Comparison of ENCODE assay signal across 17 cellular contexts in the genomic region with DNA sequence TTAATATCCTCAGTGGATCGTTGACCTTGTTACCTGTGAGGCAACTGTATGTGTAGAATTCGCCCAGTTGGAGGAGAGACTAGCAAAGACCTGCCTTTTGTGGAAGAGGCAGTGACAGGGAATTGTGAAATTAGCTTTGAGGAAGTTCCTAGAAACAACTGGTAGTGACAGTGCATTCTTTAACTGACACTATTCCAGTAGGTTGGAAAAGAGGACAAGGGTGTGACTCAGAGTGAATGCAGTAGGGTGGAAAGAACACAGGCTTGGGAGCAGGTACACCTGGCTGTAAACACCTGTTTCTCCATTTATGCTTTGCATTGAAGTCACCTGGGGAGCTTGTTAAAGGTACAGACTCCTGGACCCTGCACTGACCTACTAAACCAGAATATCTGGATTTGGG.
DNase-seq lines count a peak whose midpoint lies in the region; ATAC-seq, FAIRE-seq and TF ChIP-seq lines count a peak whose summit lies in the region.
"Had no signal": no experiment of that assay in that cellular context is flagged by ENCODE, and none has a peak within 500 bp of the region (broad histone marks: within the 10 kb centered on the region; RNA-seq: fewer than 3 reads in every experiment).

No MANE protein-coding gene starts in this region.

- H3K9ac ChIP-seq in astrocyte (ENCODE audit: low read length), result no peak overlapping the region

- H3K9me3 ChIP-seq in HEK293 (ENCODE audit: control insufficient read depth, insufficient read depth, low read depth, low read length) (no peaks in the 10 kb centered on the region), astrocyte (ENCODE audit: insufficient read depth, low read depth, low read length) (no peaks in the 10 kb centered on the region)
- no peaks in the 10 kb centered on the region for H3K9me3 ChIP-seq in naive thymus-derived CD4-positive, alpha-beta T cell (ENCODE audit: control insufficient read depth in 2 of 3, low read length in 3 of 3)
- H3K9me3 ChIP-seq: neutrophil, SJSA1 had no signal

- H3K27me3 ChIP-seq in astrocyte (ENCODE audit: insufficient read depth, low read length), result peaks cover 51% of the 10 kb centered on the region
- H3K27me3 ChIP-seq in naive thymus-derived CD4-positive, alpha-beta T cell (ENCODE audit: control insufficient read depth in 2 of 2, insufficient read depth in 2 of 2, low read length in 2 of 2), result peaks cover 0 to 6% of the 10 kb centered on the region in 2 donors

- H3K27me3 Mint-ChIP-seq in astrocyte (ENCODE audit: low read depth, unreplicated experiment), result peaks cover 52% of the 10 kb centered on the region
- H3K27me3 Mint-ChIP-seq in naive thymus-derived CD4-positive, alpha-beta T cell, result peaks cover 58 to 79% (median 67%) of the 10 kb centered on the region in 5 donors
- H3K27me3 Mint-ChIP-seq in T-helper 2 cell treated with Interferon-gamma antibody and Interleukin-4, amounts not matched to agents 5 μg/mL and 100 μg/mL, for 36 hours (ENCODE audit: low read depth), result peaks cover 52% of the 10 kb centered on the region

- FAIRE-seq in astrocyte (lab: Jason Lieb, UNC), result no peak
- FAIRE-seq: H54 had no signal

- no peaks in the 10 kb centered on the region for H4K20me1 ChIP-seq in astrocyte (ENCODE audit: insufficient read depth, low read length)

- H3K4me1 Mint-ChIP-seq in astrocyte (ENCODE audit: low read depth, unreplicated experiment), result peaks cover 2% of the 10 kb centered on the region
- peaks cover 4 to 14% (median 6%) of the 10 kb centered on the region in 7 donors for H3K4me1 Mint-ChIP-seq in naive thymus-derived CD4-positive, alpha-beta T cell
- H3K4me1 Mint-ChIP-seq in T-helper 2 cell treated with Interferon-gamma antibody and Interleukin-4, amounts not matched to agents 5 μg/mL and 100 μg/mL, for 36 hours (ENCODE audit: low read depth), result peaks cover 3% of the 10 kb centered on the region

- no peak overlapping the region for H3K27ac Mint-ChIP-seq in astrocyte (ENCODE audit: unreplicated experiment)
- no peak overlapping the region for H3K27ac Mint-ChIP-seq in naive thymus-derived CD4-positive, alpha-beta T cell
- no peak overlapping the region for H3K27ac Mint-ChIP-seq in T-helper 2 cell treated with Interferon-gamma antibody and Interleukin-4, amounts not matched to agents 5 μg/mL and 100 μg/mL, for 36 hours

- DNase-seq in NCI-H146 treated with DMSO at 0.1 percent for 48 hours (lab: John Stamatoyannopoulos, UW; ENCODE audit: unreplicated experiment), result peak; percentile 90
- DNase-seq in astrocyte (ENCODE audit: low read depth), result no peak
- no peak for DNase-seq in naive thymus-derived CD4-positive, alpha-beta T cell
- DNase-seq in T-helper 2 cell treated with Interferon-gamma antibody and Interleukin-4, amounts not matched to agents 5 μg/mL and 100 μg/mL, for 36 hours (ENCODE audit: low spot score), result no peak
- no peak for DNase-seq in dermis blood vessel endothelial cell
- DNase-seq in AG20443 (ENCODE audit: low spot score), result no peak
- DNase-seq: activated naive CD4-positive, alpha-beta T cell treated with anti-CD3 and anti-CD28 coated beads, Interleukin-2, amount 50 U/mL, for 16 hours; C1 segment of cervical spinal cord; NCI-H524 had no signal

- peak overlapping the region; percentile 21 for H3K4me3 Mint-ChIP-seq in astrocyte (ENCODE audit: unreplicated experiment)
- H3K4me3 Mint-ChIP-seq in naive thymus-derived CD4-positive, alpha-beta T cell, result peak overlapping the region in 7 of 10 donors; percentile 2 to 89 (median 79)
- no peak overlapping the region for H3K4me3 Mint-ChIP-seq in T-helper 2 cell treated with Interferon-gamma antibody and Interleukin-4, amounts not matched to agents 5 μg/mL and 100 μg/mL, for 36 hours
- H3K4me3 Mint-ChIP-seq: central memory CD8-positive, alpha-beta T cell had no signal

- H3K36me3 ChIP-seq in HEK293 (ENCODE audit: control insufficient read depth in 2 of 2, insufficient read depth in 1 of 2, low read length in 2 of 2), result no peaks in the 10 kb centered on the region
- no peaks in the 10 kb centered on the region for H3K36me3 ChIP-seq in astrocyte (ENCODE audit: insufficient read depth, low read length)
- no peaks in the 10 kb centered on the region for H3K36me3 ChIP-seq in naive thymus-derived CD4-positive, alpha-beta T cell (ENCODE audit: control insufficient read depth in 2 of 3, insufficient read depth in 3 of 3, low read length in 3 of 3)
- H3K36me3 ChIP-seq: neutrophil, SJSA1 had no signal

- H3K4me3 ChIP-seq in HEK293 (ENCODE audit: low read depth, low read length) (no peak overlapping the region), astrocyte (ENCODE audit: insufficient read depth, low read depth, low read length) (no peak overlapping the region)
- H3K4me3 ChIP-seq in naive thymus-derived CD4-positive, alpha-beta T cell (ENCODE audit: low read length), result no peak overlapping the region
- H3K4me3 ChIP-seq: SJSA1 had no signal

- intact Hi-C loops in naive thymus-derived CD4-positive, alpha-beta T cell (cut with micrococcal nuclease), result no loop called here

- H3K79me2 ChIP-seq in astrocyte (ENCODE audit: insufficient read depth, low read length), result no peaks in the 10 kb centered on the region

- H3K4me1 ChIP-seq in HEK293 (ENCODE audit: control insufficient read depth, insufficient read depth, low read length), result peaks cover 34% of the 10 kb centered on the region
- H3K4me1 ChIP-seq in astrocyte (ENCODE audit: insufficient read depth, low read length), result no peaks in the 10 kb centered on the region
- H3K4me1 ChIP-seq in naive thymus-derived CD4-positive, alpha-beta T cell (ENCODE audit: control insufficient read depth in 2 of 2, insufficient read depth in 2 of 2, low read length in 2 of 2), result no peaks in the 10 kb centered on the region
- H3K4me1 ChIP-seq: SJSA1 had no signal

- POLR2A ChIA-PET in HEK293 (lab: Yijun Ruan, JAX), result no interaction called here
- POLR2A ChIA-PET in naive thymus-derived CD4-positive, alpha-beta T cell (lab: Charles Lee), result no interaction called here

- TF ChIP-seq CTCF in HEK293 (tag by site-specific recombination; IDR thresholded peaks at IDR 0.05) (no peak), astrocyte (IDR thresholded peaks at IDR 0.05; ENCODE audit: insufficient read depth, low read depth, low read length) (no peak)

- H3K27ac ChIP-seq in HEK293 (ENCODE audit: extremely low read depth, low read depth, low read length) (no peak overlapping the region), astrocyte (ENCODE audit: low read depth, low read length) (no peak overlapping the region)
- no peak overlapping the region for H3K27ac ChIP-seq in naive thymus-derived CD4-positive, alpha-beta T cell (ENCODE audit: low read depth, low read length)
- H3K27ac ChIP-seq: neutrophil, SJSA1, skin epidermis, VCaP had no signal

- no peak overlapping the region for H3K4me2 ChIP-seq in astrocyte (ENCODE audit: low read length)

- CTCF ChIA-PET in HEK293 (lab: Yijun Ruan, JAX), result interaction anchor here (0.6 to 2.1 kb wide), 3 partner anchors 7 to 371 kb away, joined by 3 to 7 read pairs (median 5); no protein-coding TSS in a partner anchor
- CTCF ChIA-PET in naive thymus-derived CD4-positive, alpha-beta T cell (lab: Charles Lee), result no interaction called here

- H3K36me3 Mint-ChIP-seq in astrocyte (ENCODE audit: low read depth, unreplicated experiment), result no peaks in the 10 kb centered on the region
- H3K36me3 Mint-ChIP-seq in naive thymus-derived CD4-positive, alpha-beta T cell, result no peaks in the 10 kb centered on the region
- H3K36me3 Mint-ChIP-seq in T-helper 2 cell treated with Interferon-gamma antibody and Interleukin-4, amounts not matched to agents 5 μg/mL and 100 μg/mL, for 36 hours (ENCODE audit: low read depth), result no peaks in the 10 kb centered on the region

- no peak overlapping the region for H2AFZ ChIP-seq in astrocyte (ENCODE audit: low read depth, low read length)

- no peak for ATAC-seq in naive thymus-derived CD4-positive, alpha-beta T cell
- ATAC-seq in HG03095 (IDR thresholded peaks at IDR 0.05; ENCODE audit: unreplicated experiment), result no peak

- no peaks in the 10 kb centered on the region for H3K9me3 Mint-ChIP-seq in astrocyte (ENCODE audit: unreplicated experiment)
- peaks cover 0 to 3% (median 0%) of the 10 kb centered on the region in 11 donors for H3K9me3 Mint-ChIP-seq in naive thymus-derived CD4-positive, alpha-beta T cell
- no peaks in the 10 kb centered on the region for H3K9me3 Mint-ChIP-seq in T-helper 2 cell treated with Interferon-gamma antibody and Interleukin-4, amounts not matched to agents 5 μg/mL and 100 μg/mL, for 36 hours
- H3K9me3 Mint-ChIP-seq: central memory CD8-positive, alpha-beta T cell had no signal

TF ChIP-seq in HEK293, 187 proteins besides CTCF, POLR2A, EP300 and RAD21 (continues in another document):
- TF ChIP-seq, protein P1, sequence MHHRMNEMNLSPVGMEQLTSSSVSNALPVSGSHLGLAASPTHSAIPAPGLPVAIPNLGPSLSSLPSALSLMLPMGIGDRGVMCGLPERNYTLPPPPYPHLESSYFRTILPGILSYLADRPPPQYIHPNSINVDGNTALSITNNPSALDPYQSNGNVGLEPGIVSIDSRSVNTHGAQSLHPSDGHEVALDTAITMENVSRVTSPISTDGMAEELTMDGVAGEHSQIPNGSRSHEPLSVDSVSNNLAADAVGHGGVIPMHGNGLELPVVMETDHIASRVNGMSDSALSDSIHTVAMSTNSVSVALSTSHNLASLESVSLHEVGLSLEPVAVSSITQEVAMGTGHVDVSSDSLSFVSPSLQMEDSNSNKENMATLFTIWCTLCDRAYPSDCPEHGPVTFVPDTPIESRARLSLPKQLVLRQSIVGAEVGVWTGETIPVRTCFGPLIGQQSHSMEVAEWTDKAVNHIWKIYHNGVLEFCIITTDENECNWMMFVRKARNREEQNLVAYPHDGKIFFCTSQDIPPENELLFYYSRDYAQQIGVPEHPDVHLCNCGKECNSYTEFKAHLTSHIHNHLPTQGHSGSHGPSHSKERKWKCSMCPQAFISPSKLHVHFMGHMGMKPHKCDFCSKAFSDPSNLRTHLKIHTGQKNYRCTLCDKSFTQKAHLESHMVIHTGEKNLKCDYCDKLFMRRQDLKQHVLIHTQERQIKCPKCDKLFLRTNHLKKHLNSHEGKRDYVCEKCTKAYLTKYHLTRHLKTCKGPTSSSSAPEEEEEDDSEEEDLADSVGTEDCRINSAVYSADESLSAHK (tag by site-specific recombination; IDR thresholded peaks at IDR 0.05), result no peak
- TF ChIP-seq ZNF155 (tag by site-specific recombination; IDR thresholded peaks at IDR 0.05) (no peak), BCL6B (tag by site-specific recombination; IDR thresholded peaks at IDR 0.05) (peak; percentile 94)
